ENCODE assay signal across 1 cellular context in the genomic region with DNA sequence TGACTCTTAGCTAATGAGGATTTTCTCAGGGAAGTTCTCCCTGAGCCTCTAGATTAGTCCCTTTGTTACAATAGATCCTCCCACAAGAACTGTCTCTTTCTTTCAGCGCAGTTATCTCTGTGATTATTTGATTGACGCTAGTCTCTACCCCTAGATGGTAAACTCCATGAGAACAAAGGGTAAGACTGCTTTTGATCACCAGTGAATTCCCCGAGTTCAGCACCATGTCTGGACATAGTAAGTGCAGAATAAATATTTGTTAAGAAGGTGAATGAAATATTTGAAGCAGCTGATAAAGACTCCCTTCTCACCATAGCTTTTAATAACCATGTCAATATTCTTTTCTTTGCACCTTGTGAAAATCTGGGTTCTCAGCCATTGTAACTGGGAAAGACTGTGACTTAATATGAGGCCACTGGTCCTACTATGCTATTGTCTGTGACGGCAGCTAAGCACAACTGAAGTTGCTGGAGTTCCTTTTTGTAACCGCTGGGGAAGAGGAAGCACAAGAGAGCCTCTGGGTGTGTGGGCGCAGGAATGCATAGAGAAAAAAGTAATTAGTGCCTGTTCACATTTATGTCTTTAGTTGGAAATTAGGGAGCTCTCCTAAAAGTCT.
TF ChIP-seq lines count a peak whose summit lies in the region.

No MANE protein-coding gene starts in this region.

TF ChIP-seq in K562, 482 proteins besides CTCF, POLR2A, EP300 and RAD21 (continued from another document and continues in another):
- TF ChIP-seq, protein P1, sequence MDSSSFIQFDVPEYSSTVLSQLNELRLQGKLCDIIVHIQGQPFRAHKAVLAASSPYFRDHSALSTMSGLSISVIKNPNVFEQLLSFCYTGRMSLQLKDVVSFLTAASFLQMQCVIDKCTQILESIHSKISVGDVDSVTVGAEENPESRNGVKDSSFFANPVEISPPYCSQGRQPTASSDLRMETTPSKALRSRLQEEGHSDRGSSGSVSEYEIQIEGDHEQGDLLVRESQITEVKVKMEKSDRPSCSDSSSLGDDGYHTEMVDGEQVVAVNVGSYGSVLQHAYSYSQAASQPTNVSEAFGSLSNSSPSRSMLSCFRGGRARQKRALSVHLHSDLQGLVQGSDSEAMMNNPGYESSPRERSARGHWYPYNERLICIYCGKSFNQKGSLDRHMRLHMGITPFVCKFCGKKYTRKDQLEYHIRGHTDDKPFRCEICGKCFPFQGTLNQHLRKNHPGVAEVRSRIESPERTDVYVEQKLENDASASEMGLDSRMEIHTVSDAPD (CRISPR knock-in tag; IDR thresholded peaks at IDR 0.05): no peak
- TF ChIP-seq NFYB (IDR thresholded peaks at IDR 0.05; ENCODE audit: extremely low read depth, insufficient read length) (no peak), NONO (IDR thresholded peaks at IDR 0.05; ENCODE audit: low read depth in 2 of 2, low read length in 1 of 2) (no peak), CBX2 (IDR thresholded peaks at IDR 0.05; ENCODE audit: insufficient read depth, low read length, poor library complexity, severe bottlenecking) (no peak), JUNB (CRISPR knock-in tag; conservative IDR thresholded peaks at IDR 0.05) (no peak), YY1 (IDR thresholded peaks at IDR 0.05; ENCODE audit: borderline replicate concordance in 1 of 3, control insufficient read depth in 1 of 3, extremely low read depth in 1 of 3, insufficient read depth in 3 of 3, insufficient read length in 1 of 3, insufficient replicate concordance in 2 of 3, low read depth in 1 of 3, low read length in 2 of 3) (no peak), NBN (IDR thresholded peaks at IDR 0.05; ENCODE audit: low read depth) (no peak), CTBP1 (IDR thresholded peaks at IDR 0.05; ENCODE audit: borderline replicate concordance) (peak; percentile 51; the same call in 1 of the 2 replicates), TBL1XR1 (IDR thresholded peaks at IDR 0.05; ENCODE audit: low read length in 2 of 2) (peak in 1 of 2 experiments; percentile 49; a peak in 1 of 4 replicates), TBP (optimal IDR thresholded peaks at IDR 0.05; ENCODE audit: low read depth, low read length) (peak; percentile 50), MECOM (CRISPR knock-in tag; IDR thresholded peaks at IDR 0.05) (no peak), MED1 (CRISPR knock-in tag; IDR thresholded peaks at IDR 0.05; ENCODE audit: borderline replicate concordance) (no peak), ZNF324 (CRISPR knock-in tag; IDR thresholded peaks at IDR 0.05) (no peak), RBM34 (IDR thresholded peaks at IDR 0.05; ENCODE audit: borderline replicate concordance, insufficient read depth, low read length) (no peak), FOXK2 (conservative IDR thresholded peaks at IDR 0.05 in 1 of 2, IDR thresholded peaks at IDR 0.05 in 1 of 2; ENCODE audit: low read depth in 2 of 2) (no peak), CXXC5 (CRISPR knock-in tag; IDR thresholded peaks at IDR 0.05) (peak; percentile 52), ZNF24 (IDR thresholded peaks at IDR 0.05) (peak; percentile 93), KLF13 (tag; IDR thresholded peaks at IDR 0.05; ENCODE audit: borderline replicate concordance, low read depth) (no peak), U2AF1 (optimal IDR thresholded peaks at IDR 0.05; ENCODE audit: low read depth, low read length) (no peak), ZSCAN29 (IDR thresholded peaks at IDR 0.05) (no peak), SNRNP70 (optimal IDR thresholded peaks at IDR 0.05; ENCODE audit: low read depth, low read length) (no peak), FOXA1 (IDR thresholded peaks at IDR 0.05; ENCODE audit: borderline replicate concordance) (no peak), HNRNPLL (IDR thresholded peaks at IDR 0.05; ENCODE audit: low read depth, low read length, poor library complexity, severe bottlenecking) (no peak), RFX1 (IDR thresholded peaks at IDR 0.05) (no peak), TCF7 (IDR thresholded peaks at IDR 0.05; ENCODE audit: borderline replicate concordance) (no peak)
- TF ChIP-seq, protein P2, sequence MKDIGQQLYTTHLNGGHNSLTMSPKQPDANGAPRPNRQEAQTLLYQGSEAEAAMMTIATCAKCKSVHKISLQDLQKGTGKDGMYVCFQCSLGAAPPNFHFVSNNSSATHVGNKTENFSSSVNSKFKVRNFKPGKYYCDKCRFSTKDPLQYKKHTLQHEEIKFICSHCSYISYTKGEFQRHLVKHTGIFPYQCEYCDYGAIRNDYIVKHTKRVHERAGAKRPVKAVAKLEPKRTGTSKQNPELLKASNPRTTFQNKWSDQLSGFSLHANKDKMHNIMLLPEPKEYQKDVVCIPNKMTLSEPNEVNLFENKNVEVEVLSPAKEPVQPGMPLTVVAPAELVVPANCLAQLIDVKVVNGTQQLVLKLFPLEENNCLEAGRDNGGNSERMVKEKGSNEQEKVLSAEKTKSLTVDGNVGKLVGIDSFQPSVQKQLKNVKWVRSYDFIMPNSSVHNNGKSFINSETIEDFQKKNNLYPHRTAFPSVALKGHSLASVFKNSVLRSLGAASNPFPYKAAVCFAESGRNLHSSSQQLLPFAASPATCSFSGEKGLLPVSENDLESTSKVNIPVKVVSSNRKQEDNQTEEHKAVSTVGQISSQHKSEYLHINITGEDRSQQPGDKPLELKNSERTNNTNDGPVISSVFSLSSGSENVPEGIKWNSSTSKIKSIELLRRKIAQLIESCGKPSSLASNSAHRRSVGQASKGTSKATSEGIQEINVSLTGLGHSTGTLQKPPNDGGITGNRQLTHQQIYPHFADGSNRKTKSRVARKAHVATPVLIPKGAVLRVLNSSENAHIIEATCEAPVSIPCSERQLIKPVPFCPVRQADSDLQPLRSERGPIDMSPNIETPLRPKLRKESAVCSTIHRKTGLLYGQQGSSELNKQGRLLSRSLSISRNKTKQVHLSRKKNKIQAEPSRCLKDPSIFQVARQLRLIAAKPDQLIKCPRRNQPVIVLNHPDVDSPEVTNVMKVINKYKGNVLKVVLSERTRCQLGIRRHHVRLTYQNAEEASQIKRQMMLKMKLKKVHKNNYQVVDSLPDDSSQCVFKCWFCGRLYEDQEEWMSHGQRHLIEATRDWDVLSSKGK (CRISPR knock-in tag; IDR thresholded peaks at IDR 0.05): no peak
- TF ChIP-seq, protein P3, sequence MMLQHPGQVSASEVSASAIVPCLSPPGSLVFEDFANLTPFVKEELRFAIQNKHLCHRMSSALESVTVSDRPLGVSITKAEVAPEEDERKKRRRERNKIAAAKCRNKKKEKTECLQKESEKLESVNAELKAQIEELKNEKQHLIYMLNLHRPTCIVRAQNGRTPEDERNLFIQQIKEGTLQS (IDR thresholded peaks at IDR 0.05): no peak
- TF ChIP-seq, protein P3 (CRISPR knock-in tag; conservative IDR thresholded peaks at IDR 0.05): no peak
- TF ChIP-seq, protein P4, sequence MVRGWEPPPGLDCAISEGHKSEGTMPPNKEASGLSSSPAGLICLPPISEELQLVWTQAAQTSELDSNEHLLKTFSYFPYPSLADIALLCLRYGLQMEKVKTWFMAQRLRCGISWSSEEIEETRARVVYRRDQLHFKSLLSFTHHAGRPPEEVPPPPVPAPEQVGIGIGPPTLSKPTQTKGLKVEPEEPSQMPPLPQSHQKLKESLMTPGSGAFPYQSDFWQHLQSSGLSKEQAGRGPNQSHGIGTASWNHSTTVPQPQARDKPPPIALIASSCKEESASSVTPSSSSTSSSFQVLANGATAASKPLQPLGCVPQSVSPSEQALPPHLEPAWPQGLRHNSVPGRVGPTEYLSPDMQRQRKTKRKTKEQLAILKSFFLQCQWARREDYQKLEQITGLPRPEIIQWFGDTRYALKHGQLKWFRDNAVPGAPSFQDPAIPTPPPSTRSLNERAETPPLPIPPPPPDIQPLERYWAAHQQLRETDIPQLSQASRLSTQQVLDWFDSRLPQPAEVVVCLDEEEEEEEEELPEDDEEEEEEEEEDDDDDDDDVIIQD (CRISPR knock-in tag; IDR thresholded peaks at IDR 0.05): no peak
- TF ChIP-seq, protein P5, sequence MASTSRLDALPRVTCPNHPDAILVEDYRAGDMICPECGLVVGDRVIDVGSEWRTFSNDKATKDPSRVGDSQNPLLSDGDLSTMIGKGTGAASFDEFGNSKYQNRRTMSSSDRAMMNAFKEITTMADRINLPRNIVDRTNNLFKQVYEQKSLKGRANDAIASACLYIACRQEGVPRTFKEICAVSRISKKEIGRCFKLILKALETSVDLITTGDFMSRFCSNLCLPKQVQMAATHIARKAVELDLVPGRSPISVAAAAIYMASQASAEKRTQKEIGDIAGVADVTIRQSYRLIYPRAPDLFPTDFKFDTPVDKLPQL (IDR thresholded peaks at IDR 0.05; ENCODE audit: extremely low read depth, insufficient read length): no peak
- TF ChIP-seq, protein P6, sequence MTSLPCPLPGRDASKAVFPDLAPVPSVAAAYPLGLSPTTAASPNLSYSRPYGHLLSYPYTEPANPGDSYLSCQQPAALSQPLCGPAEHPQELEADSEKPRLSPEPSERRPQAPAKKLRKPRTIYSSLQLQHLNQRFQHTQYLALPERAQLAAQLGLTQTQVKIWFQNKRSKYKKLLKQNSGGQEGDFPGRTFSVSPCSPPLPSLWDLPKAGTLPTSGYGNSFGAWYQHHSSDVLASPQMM (CRISPR knock-in tag; IDR thresholded peaks at IDR 0.05): no peak
- TF ChIP-seq, protein P7, sequence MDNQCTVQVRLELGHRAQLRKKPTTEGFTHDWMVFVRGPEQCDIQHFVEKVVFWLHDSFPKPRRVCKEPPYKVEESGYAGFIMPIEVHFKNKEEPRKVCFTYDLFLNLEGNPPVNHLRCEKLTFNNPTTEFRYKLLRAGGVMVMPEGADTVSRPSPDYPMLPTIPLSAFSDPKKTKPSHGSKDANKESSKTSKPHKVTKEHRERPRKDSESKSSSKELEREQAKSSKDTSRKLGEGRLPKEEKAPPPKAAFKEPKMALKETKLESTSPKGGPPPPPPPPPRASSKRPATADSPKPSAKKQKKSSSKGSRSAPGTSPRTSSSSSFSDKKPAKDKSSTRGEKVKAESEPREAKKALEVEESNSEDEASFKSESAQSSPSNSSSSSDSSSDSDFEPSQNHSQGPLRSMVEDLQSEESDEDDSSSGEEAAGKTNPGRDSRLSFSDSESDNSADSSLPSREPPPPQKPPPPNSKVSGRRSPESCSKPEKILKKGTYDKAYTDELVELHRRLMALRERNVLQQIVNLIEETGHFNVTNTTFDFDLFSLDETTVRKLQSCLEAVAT (IDR thresholded peaks at IDR 0.05): peak in 1 of 2 experiments; percentile 80; a peak in 2 of 4 replicates
- TF ChIP-seq, protein P8, sequence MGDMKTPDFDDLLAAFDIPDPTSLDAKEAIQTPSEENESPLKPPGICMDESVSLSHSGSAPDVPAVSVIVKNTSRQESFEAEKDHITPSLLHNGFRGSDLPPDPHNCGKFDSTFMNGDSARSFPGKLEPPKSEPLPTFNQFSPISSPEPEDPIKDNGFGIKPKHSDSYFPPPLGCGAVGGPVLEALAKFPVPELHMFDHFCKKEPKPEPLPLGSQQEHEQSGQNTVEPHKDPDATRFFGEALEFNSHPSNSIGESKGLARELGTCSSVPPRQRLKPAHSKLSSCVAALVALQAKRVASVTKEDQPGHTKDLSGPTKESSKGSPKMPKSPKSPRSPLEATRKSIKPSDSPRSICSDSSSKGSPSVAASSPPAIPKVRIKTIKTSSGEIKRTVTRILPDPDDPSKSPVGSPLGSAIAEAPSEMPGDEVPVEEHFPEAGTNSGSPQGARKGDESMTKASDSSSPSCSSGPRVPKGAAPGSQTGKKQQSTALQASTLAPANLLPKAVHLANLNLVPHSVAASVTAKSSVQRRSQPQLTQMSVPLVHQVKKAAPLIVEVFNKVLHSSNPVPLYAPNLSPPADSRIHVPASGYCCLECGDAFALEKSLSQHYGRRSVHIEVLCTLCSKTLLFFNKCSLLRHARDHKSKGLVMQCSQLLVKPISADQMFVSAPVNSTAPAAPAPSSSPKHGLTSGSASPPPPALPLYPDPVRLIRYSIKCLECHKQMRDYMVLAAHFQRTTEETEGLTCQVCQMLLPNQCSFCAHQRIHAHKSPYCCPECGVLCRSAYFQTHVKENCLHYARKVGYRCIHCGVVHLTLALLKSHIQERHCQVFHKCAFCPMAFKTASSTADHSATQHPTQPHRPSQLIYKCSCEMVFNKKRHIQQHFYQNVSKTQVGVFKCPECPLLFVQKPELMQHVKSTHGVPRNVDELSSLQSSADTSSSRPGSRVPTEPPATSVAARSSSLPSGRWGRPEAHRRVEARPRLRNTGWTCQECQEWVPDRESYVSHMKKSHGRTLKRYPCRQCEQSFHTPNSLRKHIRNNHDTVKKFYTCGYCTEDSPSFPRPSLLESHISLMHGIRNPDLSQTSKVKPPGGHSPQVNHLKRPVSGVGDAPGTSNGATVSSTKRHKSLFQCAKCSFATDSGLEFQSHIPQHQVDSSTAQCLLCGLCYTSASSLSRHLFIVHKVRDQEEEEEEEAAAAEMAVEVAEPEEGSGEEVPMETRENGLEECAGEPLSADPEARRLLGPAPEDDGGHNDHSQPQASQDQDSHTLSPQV (IDR thresholded peaks at IDR 0.05): no peak
- TF ChIP-seq, protein P9, sequence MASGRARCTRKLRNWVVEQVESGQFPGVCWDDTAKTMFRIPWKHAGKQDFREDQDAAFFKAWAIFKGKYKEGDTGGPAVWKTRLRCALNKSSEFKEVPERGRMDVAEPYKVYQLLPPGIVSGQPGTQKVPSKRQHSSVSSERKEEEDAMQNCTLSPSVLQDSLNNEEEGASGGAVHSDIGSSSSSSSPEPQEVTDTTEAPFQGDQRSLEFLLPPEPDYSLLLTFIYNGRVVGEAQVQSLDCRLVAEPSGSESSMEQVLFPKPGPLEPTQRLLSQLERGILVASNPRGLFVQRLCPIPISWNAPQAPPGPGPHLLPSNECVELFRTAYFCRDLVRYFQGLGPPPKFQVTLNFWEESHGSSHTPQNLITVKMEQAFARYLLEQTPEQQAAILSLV (tag; IDR thresholded peaks at IDR 0.05): no peak
